Comparison of ENCODE assay signal across 21 cellular contexts in the genomic region with DNA sequence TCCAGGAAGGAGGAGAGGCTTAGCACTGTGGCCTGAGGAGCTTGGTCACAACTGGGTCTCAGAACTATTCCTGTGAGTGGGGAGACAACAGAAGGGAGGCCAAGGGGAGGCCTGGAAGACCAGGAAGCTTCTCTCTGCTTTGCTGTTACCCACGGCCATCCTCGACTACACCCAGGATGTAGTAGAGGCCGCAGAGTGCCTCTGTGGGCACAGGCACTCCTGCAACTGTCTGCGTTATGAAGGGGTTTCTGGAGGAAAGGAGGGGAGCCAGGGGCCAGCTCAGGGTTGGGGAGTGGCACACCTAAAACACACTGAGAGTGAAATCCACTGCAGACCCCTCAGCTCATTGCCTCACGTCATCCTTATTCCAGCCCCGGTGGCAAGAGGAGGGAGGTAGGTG. TPM values are rescaled to one million over a fixed set of nuclear protein-coding genes. Genes with fewer than 3 reads are reported as not detected.
"Had no signal": no experiment of that assay in that cellular context is flagged by ENCODE, and none has a peak within 500 bp of the region (broad histone marks: within the 10 kb centered on the region; RNA-seq: fewer than 3 reads in every experiment).

No MANE protein-coding gene starts in this region.

- H3K36me3 Mint-ChIP-seq: natural killer cell; stimulated activated naive B cell treated with anti-CD40 and anti-IgM and Interleukin-4, amounts not matched to agents 10 μg/mL and 1 μg/mL and 100 μg/mL, for 72 hours had no signal

- H3K27me3 ChIP-seq: breast epithelium, hepatocyte had no signal

- H3K4me1 Mint-ChIP-seq: stimulated activated naive B cell treated with anti-CD40 and anti-IgM and Interleukin-4, amounts not matched to agents 10 μg/mL and 1 μg/mL and 100 μg/mL, for 72 hours had no signal

- H3K4me3 ChIP-seq: breast epithelium, hepatocyte, lower lobe of right lung, smooth muscle cell, upper lobe of right lung had no signal

- DNase-seq: activated naive CD4-positive, alpha-beta T cell treated with anti-CD3 and anti-CD28 coated beads for 36 hours; activated T-cell treated with anti-CD3 and anti-CD28 coated beads, Interleukin-2, amount 50 U/mL, for 24 hours; effector CD8-positive, alpha-beta T cell; foreskin keratinocyte; left colon; lower lobe of right lung; natural killer cell; SK-N-SH; stimulated activated CD4-positive, alpha-beta T cell treated with anti-CD3 and anti-CD28 coated beads, Interleukin-4, amount 100 ng/mL, for 4 hours; stimulated activated naive B cell treated with anti-CD40 and anti-IgM and Interleukin-4, amounts not matched to agents 10 μg/mL and 1 μg/mL and 100 μg/mL, for 72 hours; upper lobe of right lung had no signal

- H3K4me1 ChIP-seq: foreskin keratinocyte, parathyroid adenoma, upper lobe of right lung had no signal

- H3K36me3 ChIP-seq: breast epithelium, lower lobe of right lung, upper lobe of right lung had no signal

- H3K9me3 ChIP-seq: breast epithelium, lower lobe of right lung, SK-N-SH, upper lobe of right lung had no signal

- ATAC-seq: foreskin keratinocyte; left colon; lower lobe of right lung; natural killer cell; sciatic nerve; stimulated activated naive B cell treated with anti-CD40 and anti-IgM and Interleukin-4, amounts not matched to agents 10 μg/mL and 1 μg/mL and 100 μg/mL, for 72 hours; upper lobe of right lung had no signal

- H3K9me3 Mint-ChIP-seq: activated naive CD4-positive, alpha-beta T cell treated with anti-CD3 and anti-CD28 coated beads for 36 hours; activated T-cell treated with anti-CD3 and anti-CD28 coated beads, Interleukin-2, amount 50 U/mL, for 24 hours; activated T-helper 2 cell treated with anti-CD3 and anti-CD28 coated beads, Interferon-gamma antibody, Interleukin-2, Interleukin-4, amounts not matched to agents 10 μg/mL and 5 μg/mL and 100 μg/mL, durations not matched to agents 14 hours and 24 hours and 36 hours; natural killer cell; stimulated activated naive B cell treated with anti-CD40 and anti-IgM and Interleukin-4, amounts not matched to agents 10 μg/mL and 1 μg/mL and 100 μg/mL, for 72 hours had no signal

- H3K27ac ChIP-seq: breast epithelium, epithelial cell of prostate, foreskin keratinocyte, hepatocyte, lower lobe of right lung, parathyroid adenoma, upper lobe of right lung had no signal

- H3K27ac Mint-ChIP-seq: activated naive CD4-positive, alpha-beta T cell treated with anti-CD3 and anti-CD28 coated beads for 36 hours; activated T-cell treated with anti-CD3 and anti-CD28 coated beads, Interleukin-2, amount 50 U/mL, for 24 hours; activated T-helper 2 cell treated with anti-CD3 and anti-CD28 coated beads, Interferon-gamma antibody, Interleukin-2, Interleukin-4, amounts not matched to agents 10 μg/mL and 5 μg/mL and 100 μg/mL, durations not matched to agents 14 hours and 24 hours and 36 hours; natural killer cell; stimulated activated naive B cell treated with anti-CD40 and anti-IgM and Interleukin-4, amounts not matched to agents 10 μg/mL and 1 μg/mL and 100 μg/mL, for 72 hours had no signal

- H3K4me3 Mint-ChIP-seq: activated naive CD4-positive, alpha-beta T cell treated with anti-CD3 and anti-CD28 coated beads for 36 hours; activated T-cell treated with anti-CD3 and anti-CD28 coated beads, Interleukin-2, amount 50 U/mL, for 24 hours; natural killer cell; stimulated activated naive B cell treated with anti-CD40 and anti-IgM and Interleukin-4, amounts not matched to agents 10 μg/mL and 1 μg/mL and 100 μg/mL, for 72 hours had no signal

RNA-seq across cellular contexts. Expression of a gene that starts 3.8 kb away (rescaled TPM):
- total RNA-seq: activated naive CD4-positive, alpha-beta T cell treated with anti-CD3 and anti-CD28 coated beads for 36 hours; activated T-helper 2 cell treated with anti-CD3 and anti-CD28 coated beads, Interferon-gamma antibody, Interleukin-2, Interleukin-4, amounts not matched to agents 10 μg/mL and 5 μg/mL and 100 μg/mL, durations not matched to agents 14 hours and 24 hours and 36 hours; astrocyte; fibroblast of lung; foreskin keratinocyte; hepatocyte; left colon; lower lobe of right lung; mesenteric fat pad; natural killer cell; sciatic nerve; smooth muscle cell; upper lobe of right lung had no signal

RNA-seq across cellular contexts. Expression of a gene that starts 9.6 kb away (rescaled TPM):
- total RNA-seq: activated naive CD4-positive, alpha-beta T cell treated with anti-CD3 and anti-CD28 coated beads for 36 hours; activated T-helper 2 cell treated with anti-CD3 and anti-CD28 coated beads, Interferon-gamma antibody, Interleukin-2, Interleukin-4, amounts not matched to agents 10 μg/mL and 5 μg/mL and 100 μg/mL, durations not matched to agents 14 hours and 24 hours and 36 hours; foreskin keratinocyte; natural killer cell had no signal
